Comparison of ENCODE assay signal across 8 cellular contexts in genomic region chr1:41683681-41684500, GRCh38.
DNase-seq lines count a peak whose midpoint lies in the region; ATAC-seq and TF ChIP-seq lines count a peak whose summit lies in the region.

No MANE protein-coding gene starts in this region.

- WGBS in gastroesophageal sphincter (ENCODE audit: low coverage in 1 of 2), 2 donors: 58% methylated on average over 2 of the region's 4 CpGs; no CpG with 5 or more reads in 1 of the 2 donors

- DNase-seq in AG04450 (ENCODE audit: low read depth, low spot score) (no peak), GM12865 (ENCODE audit: low read depth) (peak; percentile 49), SKM-1 treated with dmso at 0.1 percent for 144 hours (lab: John Stamatoyannopoulos, UW; ENCODE audit: unreplicated experiment) (peak; percentile 94), T-helper 9 cell (no peak), GM13976 (ENCODE audit: low spot score) (no peak)

- no peak for TF ChIP-seq EP300 in gastroesophageal sphincter (IDR thresholded peaks at IDR 0.05)

- ATAC-seq in gastroesophageal sphincter: peak; percentile 37
- ATAC-seq in GM21576 (IDR thresholded peaks at IDR 0.05; ENCODE audit: unreplicated experiment): no peak
- no peak for ATAC-seq in HG03025 (IDR thresholded peaks at IDR 0.05; ENCODE audit: low FRiP score, unreplicated experiment)

- H3K4me3 ChIP-seq in AG04450 (ENCODE audit: low read depth, low read length): no peak overlapping the region
- H3K4me3 ChIP-seq in GM12865 (ENCODE audit: low read depth, low read length): no peak overlapping the region
- no peak overlapping the region for H3K4me3 ChIP-seq in gastroesophageal sphincter

- H3K27me3 ChIP-seq in AG04450 (ENCODE audit: control insufficient read depth, insufficient read depth, low read length) (no peaks in the 10 kb centered on the region), gastroesophageal sphincter (no peaks in the 10 kb centered on the region)

- H3K36me3 ChIP-seq in gastroesophageal sphincter: no peaks in the 10 kb centered on the region

- CTCF ChIA-PET in AG04450 (lab: Charles Lee): interaction anchor here (1.8 to 2.6 kb wide), 2 partner anchors 11 to 167 kb away, joined by 6 to 7 read pairs; no protein-coding TSS in a partner anchor

- TF ChIP-seq POLR2A in gastroesophageal sphincter (IDR thresholded peaks at IDR 0.05): no peak

- H3K4me1 ChIP-seq in gastroesophageal sphincter: peaks cover 0 to 9% (median 0%) of the 10 kb centered on the region in 3 donors

- H3K27ac ChIP-seq in AG04450 (ENCODE audit: low read depth, low read length): peak overlapping the region; percentile 47
- H3K27ac ChIP-seq in gastroesophageal sphincter: no peak overlapping the region

- POLR2A ChIA-PET in AG04450 (lab: Yijun Ruan, JAX): no interaction called here

- TF ChIP-seq CTCF in AG04450 (IDR thresholded peaks at IDR 0.05; ENCODE audit: low read depth, low read length) (no peak), GM12865 (IDR thresholded peaks at IDR 0.05; ENCODE audit: insufficient read depth, low read depth, low read length, missing control alignments) (no peak), gastroesophageal sphincter (IDR thresholded peaks at IDR 0.05) (no peak), GM13976 (IDR thresholded peaks at IDR 0.05; ENCODE audit: borderline replicate concordance, control extremely low read depth, extremely low read depth, insufficient read depth, missing control alignments) (no peak)

- no peaks in the 10 kb centered on the region for H3K9me3 ChIP-seq in AG04450 (ENCODE audit: control insufficient read depth, insufficient read depth, low read length)
- H3K9me3 ChIP-seq in gastroesophageal sphincter: no peaks in the 10 kb centered on the region

- in situ Hi-C loops in GM13976 (cut with MboI; ENCODE audit: low sequenced_read_pairs, unreplicated experiment): no loop called here

Comparison
In these comparisons a context has a peak if more than half of its experiments do, and no peak if none do; other contexts are left out.
1. DNase-seq: peak in GM12865 (single experiment) and SKM-1 treated with dmso at 0.1 percent for 144 hours (single experiment); none in AG04450 (single experiment), T-helper 9 cell (single experiment) and GM13976 (single experiment).